In genomic region chr1:194570449-194570848, GRCh38 we compare ENCODE assay signal across 22 cellular contexts.
DNase-seq lines count a peak whose midpoint lies in the region; ATAC-seq and TF ChIP-seq lines count a peak whose summit lies in the region.
"Had no signal": no experiment of that assay in that cellular context is flagged by ENCODE, and none has a peak within 500 bp of the region (broad histone marks: within the 10 kb centered on the region; RNA-seq: fewer than 3 reads in every experiment).

No MANE protein-coding gene starts in this region.

- TF ChIP-seq CTCF in BJ (IDR thresholded peaks at IDR 0.05; ENCODE audit: insufficient read depth, low read depth, low read length) = no peak

- POLR2A ChIA-PET in BJ (lab: Charles Lee) = no interaction called here

- no peaks in the 10 kb centered on the region for H3K36me3 ChIP-seq in BJ (ENCODE audit: control insufficient read depth, insufficient read depth, low read length)
- H3K36me3 ChIP-seq: BLaER1 had no signal

- CTCF ChIA-PET in BJ (lab: Yijun Ruan, JAX) = no interaction called here

- DNase-seq in BJ (ENCODE audit: low read depth) (peak; percentile 12), NCI-H446 (lab: John Stamatoyannopoulos, UW) (peak; percentile 62 to 88), astrocyte of the hippocampus (ENCODE audit: low read depth, low spot score) (peak; percentile 14), left kidney (ENCODE audit: low read depth, low spot score) (peak; percentile 12), NCI-H187 treated with DMSO at 0.1 percent for 48 hours (lab: John Stamatoyannopoulos, UW) (no peak)
- DNase-seq: 8988T; ACHN; CD4-positive, alpha-beta T cell; GM23248; H7; NCI-H1092; NCI-H1417 treated with DMSO at 0.1 percent for 48 hours; NCI-H1694 treated with DMSO at 0.1 percent for 48 hours; NCI-H2171 treated with DMSO at 0.1 percent for 48 hours; NCI-H345; NCI-H524 treated with DMSO at 0.1 percent for 48 hours; NCI-H774; SK-N-SH had no signal

- H3K27me3 ChIP-seq in BJ (ENCODE audit: control insufficient read depth, insufficient read depth, low read length) = no peaks in the 10 kb centered on the region
- H3K27me3 ChIP-seq: BLaER1 had no signal

- ATAC-seq in SK-N-SH treated with all-trans-retinoic acid at 6 μM for 48 hours = no peak
- no peak for ATAC-seq in HG02885 (IDR thresholded peaks at IDR 0.05; ENCODE audit: poor library complexity, unreplicated experiment)
- no peak for ATAC-seq in GM21447 (IDR thresholded peaks at IDR 0.05; ENCODE audit: unreplicated experiment)

- no peak overlapping the region for H3K4me3 ChIP-seq in BJ (ENCODE audit: low read depth, low read length)
- H3K4me3 ChIP-seq: BLaER1, GM23248 had no signal

TF ChIP-seq in SK-N-SH treated with all-trans-retinoic acid at 6 μM for 48 hours, 23 proteins besides CTCF, POLR2A, EP300 and RAD21:
- TF ChIP-seq GLIS3 (CRISPR knock-in tag; IDR thresholded peaks at IDR 0.05) = no peak
- TF ChIP-seq TSHZ2 (CRISPR knock-in tag; IDR thresholded peaks at IDR 0.05) = no peak
- no peak for TF ChIP-seq ZNF8 (CRISPR knock-in tag; IDR thresholded peaks at IDR 0.05)
- no peak for TF ChIP-seq TOX (CRISPR knock-in tag; IDR thresholded peaks at IDR 0.05; ENCODE audit: borderline replicate concordance)
- no peak for TF ChIP-seq CREB5 (CRISPR knock-in tag; IDR thresholded peaks at IDR 0.05; ENCODE audit: low read depth)
- TF ChIP-seq CSRNP3 (CRISPR knock-in tag; IDR thresholded peaks at IDR 0.05) = no peak
- no peak for TF ChIP-seq ZC3H10 (CRISPR knock-in tag; IDR thresholded peaks at IDR 0.05)
- TF ChIP-seq ZFP30 (CRISPR knock-in tag; IDR thresholded peaks at IDR 0.05) = no peak
- no peak for TF ChIP-seq BACH2 (CRISPR knock-in tag; IDR thresholded peaks at IDR 0.05; ENCODE audit: borderline replicate concordance)
